ENCODE assay signal across 31 cellular contexts in genomic region chr19:31418692-31419430, GRCh38.
"Had no signal": no experiment of that assay in that cellular context is flagged by ENCODE, and none has a peak within 500 bp of the region (broad histone marks: within the 10 kb centered on the region; RNA-seq: fewer than 3 reads in every experiment).

No MANE protein-coding gene starts in this region.

- H3K36me3 Mint-ChIP-seq: activated CD8-positive, alpha-beta memory T cell treated with anti-CD3 and anti-CD28 coated beads, Interleukin-2, amount 10 ng/mL, durations not matched to agents 7 days and 5 days; activated naive CD8-positive, alpha-beta T cell; immature natural killer cell; mesothelial cell of epicardium; naive B cell had no signal

- H3K27me3 ChIP-seq: body of pancreas, colonic mucosa, right lobe of liver, uterus had no signal

- DNase-seq: activated CD4-positive, alpha-beta T cell treated with anti-CD3 and anti-CD28 coated beads for 1 hour; activated CD4-positive, alpha-beta T cell treated with anti-CD3 and anti-CD28 coated beads, Interleukin-2, amount 50 U/mL, for 1 hour; activated CD8-positive, alpha-beta memory T cell treated with anti-CD3 and anti-CD28 coated beads, Interleukin-2, amount 10 ng/mL, durations not matched to agents 7 days and 5 days; activated CD8-positive, alpha-beta T cell treated with anti-CD3 and anti-CD28 coated beads for 36 hours; activated effector memory CD4-positive, alpha-beta T cell treated with Interleukin-2 at 50 U/mL for 16 hours; activated naive CD4-positive, alpha-beta T cell treated with Interleukin-2 at 50 U/mL for 16 hours; activated T-cell treated with anti-CD3 and anti-CD28 coated beads for 4 hours; aorta; body of pancreas; cerebellar nuclear complex; colonic mucosa; effector CD8-positive, alpha-beta T cell; erythroblast; gastrocnemius medialis; glutamatergic neuron; immature natural killer cell; kidney; left colon; naive B cell; nephron progenitor cell; right lobe of liver; stimulated activated CD4-positive, alpha-beta T cell treated with anti-CD3 and anti-CD28 coated beads, Interleukin-12 subunit alpha, Interleukin-12 subunit beta, amount 100 ng/mL, for 4 hours; stimulated activated CD4-positive, alpha-beta T cell treated with anti-CD3 and anti-CD28 coated beads, Interleukin-4, amount 100 ng/mL, for 1 hour; stimulated activated naive CD8-positive, alpha-beta T cell treated with anti-CD3 and anti-CD28 coated beads, Interleukin-15, Interleukin-2, amounts not matched to agents 100 U/mL and 50 U/mL, for 24 hours; T-helper 9 cell; uterus had no signal

- ATAC-seq: activated CD8-positive, alpha-beta memory T cell treated with anti-CD3 and anti-CD28 coated beads, Interleukin-2, amount 10 ng/mL, durations not matched to agents 7 days and 5 days; activated CD8-positive, alpha-beta T cell treated with anti-CD3 and anti-CD28 coated beads for 36 hours; body of pancreas; gastrocnemius medialis; left colon; right lobe of liver; stimulated activated naive CD8-positive, alpha-beta T cell treated with anti-CD3 and anti-CD28 coated beads, Interleukin-15, Interleukin-2, amounts not matched to agents 100 U/mL and 50 U/mL, for 24 hours had no signal

- H3K9me3 ChIP-seq: body of pancreas, colonic mucosa, gastrocnemius medialis, neutrophil, right lobe of liver, thoracic aorta, uterus had no signal

- H3K27ac ChIP-seq: body of pancreas, colonic mucosa, gastrocnemius medialis, neutrophil, right lobe of liver, thoracic aorta, uterus had no signal

- H3K36me3 ChIP-seq: colonic mucosa, gastrocnemius medialis, neutrophil, right lobe of liver, thoracic aorta, uterus had no signal

- H3K4me1 ChIP-seq: body of pancreas, colonic mucosa, gastrocnemius medialis, right lobe of liver, uterus had no signal

- H3K9me3 Mint-ChIP-seq: activated CD8-positive, alpha-beta T cell treated with anti-CD3 and anti-CD28 coated beads for 36 hours; immature natural killer cell; mesothelial cell of epicardium; nephron progenitor cell; T-helper 1 cell treated with Interleukin-12 subunit alpha and Interleukin-12 subunit beta and Interleukin-4 antibody, amounts not matched to agents 30 μg/mL and 1 μg/mL, for 36 hours had no signal

- H3K4me3 Mint-ChIP-seq: activated CD8-positive, alpha-beta memory T cell treated with anti-CD3 and anti-CD28 coated beads, Interleukin-2, amount 10 ng/mL, durations not matched to agents 7 days and 5 days; activated CD8-positive, alpha-beta T cell treated with anti-CD3 and anti-CD28 coated beads for 36 hours; activated naive CD8-positive, alpha-beta T cell; immature natural killer cell; mesothelial cell of epicardium; naive B cell; nephron progenitor cell; T-helper 1 cell treated with Interleukin-12 subunit alpha and Interleukin-12 subunit beta and Interleukin-4 antibody, amounts not matched to agents 30 μg/mL and 1 μg/mL, for 36 hours had no signal

- H3K4me1 Mint-ChIP-seq: activated CD8-positive, alpha-beta memory T cell treated with anti-CD3 and anti-CD28 coated beads, Interleukin-2, amount 10 ng/mL, durations not matched to agents 7 days and 5 days; immature natural killer cell; naive B cell had no signal

- H3K4me3 ChIP-seq: body of pancreas, colonic mucosa, gastrocnemius medialis, right lobe of liver, thoracic aorta, uterus had no signal

- H3K27ac Mint-ChIP-seq: activated CD8-positive, alpha-beta memory T cell treated with anti-CD3 and anti-CD28 coated beads, Interleukin-2, amount 10 ng/mL, durations not matched to agents 7 days and 5 days; activated CD8-positive, alpha-beta T cell treated with anti-CD3 and anti-CD28 coated beads for 36 hours; activated naive CD8-positive, alpha-beta T cell; immature natural killer cell; mesothelial cell of epicardium; naive B cell; nephron progenitor cell; T-helper 1 cell treated with Interleukin-12 subunit alpha and Interleukin-12 subunit beta and Interleukin-4 antibody, amounts not matched to agents 30 μg/mL and 1 μg/mL, for 36 hours had no signal
